ENCODE assay signal across 8 cellular contexts in the genomic region with DNA sequence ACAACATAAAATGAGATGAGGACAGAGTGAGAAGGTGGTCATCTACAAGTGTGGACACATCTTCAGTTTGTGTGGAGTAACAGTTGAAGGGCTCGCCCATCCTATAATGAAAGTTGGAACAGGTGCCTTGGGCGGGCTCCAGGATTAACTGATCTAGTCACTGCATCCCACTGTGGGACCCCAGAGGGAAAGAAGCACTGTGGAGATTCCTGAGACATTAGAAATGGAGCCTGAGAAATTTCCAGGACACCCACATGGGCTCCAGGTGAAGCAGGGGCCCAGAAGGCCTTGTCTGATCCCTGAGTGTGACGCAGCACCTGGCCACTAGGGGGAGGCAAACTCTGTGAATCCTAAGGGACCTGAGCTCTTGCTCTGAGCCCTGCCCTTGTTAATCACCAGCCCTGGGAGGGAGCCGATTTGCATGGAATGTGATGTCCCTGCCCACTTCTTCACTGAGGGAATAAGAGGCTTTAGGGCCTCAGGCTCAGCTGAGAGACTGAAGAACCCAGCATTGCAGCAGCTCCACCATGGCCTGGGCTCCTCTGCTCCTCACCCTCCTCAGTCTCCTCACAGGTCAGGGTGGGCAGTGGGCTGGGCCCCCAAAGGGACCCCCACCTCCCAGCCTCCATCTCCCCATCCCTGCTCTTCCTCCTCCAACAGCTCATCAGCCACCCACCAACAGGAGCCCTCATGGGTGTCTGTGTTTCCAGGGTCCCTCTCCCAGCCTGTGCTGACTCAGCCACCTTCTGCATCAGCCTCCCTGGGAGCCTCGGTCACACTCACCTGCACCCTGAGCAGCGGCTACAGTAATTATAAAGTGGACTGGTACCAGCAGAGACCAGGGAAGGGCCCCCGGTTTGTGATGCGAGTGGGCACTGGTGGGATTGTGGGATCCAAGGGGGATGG.
DNase-seq lines count a peak whose midpoint lies in the region; ATAC-seq, FAIRE-seq and TF ChIP-seq lines count a peak whose summit lies in the region.

No MANE protein-coding gene starts in this region.

- H3K27ac ChIP-seq in H1 (ENCODE audit: low read depth, low read length) (no peak overlapping the region), tibial nerve (no peak overlapping the region)

- TF ChIP-seq EP300 in H1 (IDR thresholded peaks at IDR 0.05; ENCODE audit: borderline replicate concordance in 1 of 2, low read depth in 2 of 2, low read length in 2 of 2) (no peak), tibial nerve (IDR thresholded peaks at IDR 0.05) (no peak)

- FAIRE-seq in H1 (lab: Jason Lieb, UNC): peak; percentile 91

- no peak overlapping the region for H2BK20ac ChIP-seq in H1 (ENCODE audit: low read length)

- peaks cover 21% of the 10 kb centered on the region for H3K27me3 Mint-ChIP-seq in activated CD4-positive, alpha-beta memory T cell treated with anti-CD3 and anti-CD28 coated beads, Interleukin-2, amount 10 ng/mL, durations not matched to agents 7 days and 5 days
- peaks cover 15 to 22% of the 10 kb centered on the region in 2 donors for H3K27me3 Mint-ChIP-seq in natural killer cell treated with Interleukin-12 subunit alpha and Interleukin-12 subunit beta and Interleukin-15 and Interleukin-18, amount 100 ng/mL, for 72 hours

- no peaks in the 10 kb centered on the region for H3K36me3 Mint-ChIP-seq in activated CD4-positive, alpha-beta memory T cell treated with anti-CD3 and anti-CD28 coated beads, Interleukin-2, amount 10 ng/mL, durations not matched to agents 7 days and 5 days (ENCODE audit: low read depth)
- no peaks in the 10 kb centered on the region for H3K36me3 Mint-ChIP-seq in natural killer cell treated with Interleukin-12 subunit alpha and Interleukin-12 subunit beta and Interleukin-15 and Interleukin-18, amount 100 ng/mL, for 72 hours

- H3K79me1 ChIP-seq in H1 (ENCODE audit: low read depth, low read length): no peaks in the 10 kb centered on the region

- H3K36me3 ChIP-seq in H1 (ENCODE audit: control insufficient read depth in 2 of 4, insufficient read depth in 4 of 4, low read length in 3 of 4): no peaks in the 10 kb centered on the region
- H3K36me3 ChIP-seq in tibial nerve: no peaks in the 10 kb centered on the region

- no peak overlapping the region for H2AK5ac ChIP-seq in H1 (ENCODE audit: low read depth, low read length)

- H3K4me3 ChIP-seq in H1 (ENCODE audit: extremely low read depth in 1 of 4, insufficient read depth in 2 of 4, low read depth in 3 of 4, low read length in 4 of 4): no peak overlapping the region
- no peak overlapping the region for H3K4me3 ChIP-seq in tibial nerve

- H3K27me3 ChIP-seq in H1 (replicated peaks in 1 of 4; ENCODE audit: control insufficient read depth in 3 of 4, extremely low read depth in 1 of 4, insufficient read depth in 3 of 4, low read length in 3 of 4): peaks cover 69 to 98% (median 90%) of the 10 kb centered on the region in 4 experiments
- H3K27me3 ChIP-seq in tibial nerve: no peaks in the 10 kb centered on the region

- TF ChIP-seq RAD21 in H1 (IDR thresholded peaks at IDR 0.05 in 1 of 2, conservative IDR thresholded peaks at IDR 0.05 in 1 of 2; ENCODE audit: low read depth in 2 of 2, low read length in 2 of 2): peak; percentile 65 to 70

- CTCF ChIA-PET in activated CD4-positive, alpha-beta memory T cell treated with anti-CD3 and anti-CD28 coated beads, Interleukin-2, amount 10 ng/mL, durations not matched to agents 7 days and 5 days (lab: Charles Lee): interaction anchor here (0.6 to 1.5 kb wide), 14 partner anchors 9 to 199 kb away, joined by 3 to 6 read pairs (median 3); no protein-coding TSS in a partner anchor
- CTCF ChIA-PET in H1 (lab: Charles Lee; ENCODE audit: partially characterized antibody): interaction anchor here (0.6 to 1.9 kb wide), 24 partner anchors 8 to 672 kb away, joined by 3 to 16 read pairs (median 4); no protein-coding TSS in a partner anchor

- no peak overlapping the region for H3K23ac ChIP-seq in H1 (ENCODE audit: insufficient read length)

- ATAC-seq in natural killer cell treated with Interleukin-12 subunit alpha and Interleukin-12 subunit beta and Interleukin-15 and Interleukin-18, amount 100 ng/mL, for 72 hours: peak; percentile 59 to 64
- no peak for ATAC-seq in GM21360 (IDR thresholded peaks at IDR 0.05; ENCODE audit: unreplicated experiment)

- 55% methylated on average over 8 of the region's 8 CpGs; no CpG with 5 or more reads in 1 of the 2 experiments for WGBS in H1 (ENCODE audit: extremely low coverage in 1 of 2, insufficient coverage in 1 of 2, insufficient read length in 1 of 2, insufficient replicate concordance in 2 of 2, low coverage in 1 of 2, low lambda C conversion rate in 2 of 2, missing lambda C conversion rate in 1 of 2), 2 experiments
- WGBS in tibial nerve, 2 donors: 61 to 66% methylated on average over 8 of the region's 8 CpGs

- H3K4me1 Mint-ChIP-seq in activated CD4-positive, alpha-beta memory T cell treated with anti-CD3 and anti-CD28 coated beads, Interleukin-2, amount 10 ng/mL, durations not matched to agents 7 days and 5 days: peaks cover 8% of the 10 kb centered on the region
- no peaks in the 10 kb centered on the region for H3K4me1 Mint-ChIP-seq in natural killer cell treated with Interleukin-12 subunit alpha and Interleukin-12 subunit beta and Interleukin-15 and Interleukin-18, amount 100 ng/mL, for 72 hours (ENCODE audit: low read depth in 2 of 2)

- peak overlapping the region; percentile 59; the same call in 1 of the 2 replicates for H4K8ac ChIP-seq in H1 (ENCODE audit: extremely low read depth, insufficient read depth, low read length)

- no peak overlapping the region for H2AFZ ChIP-seq in H1 (ENCODE audit: low read length)

- H3K9me3 Mint-ChIP-seq in activated CD4-positive, alpha-beta memory T cell treated with anti-CD3 and anti-CD28 coated beads, Interleukin-2, amount 10 ng/mL, durations not matched to agents 7 days and 5 days: no peaks in the 10 kb centered on the region
- H3K9me3 Mint-ChIP-seq in natural killer cell treated with Interleukin-12 subunit alpha and Interleukin-12 subunit beta and Interleukin-15 and Interleukin-18, amount 100 ng/mL, for 72 hours: no peaks in the 10 kb centered on the region

- no peaks in the 10 kb centered on the region for H3K23me2 ChIP-seq in H1 (ENCODE audit: low read depth, low read length)

- no peak overlapping the region for H3K4me2 ChIP-seq in H1 (ENCODE audit: insufficient read depth in 1 of 2, low read depth in 2 of 2, low read length in 2 of 2)

- POLR2A ChIA-PET in activated CD4-positive, alpha-beta memory T cell treated with anti-CD3 and anti-CD28 coated beads, Interleukin-2, amount 10 ng/mL, durations not matched to agents 7 days and 5 days (lab: Charles Lee): interaction anchor here (1.0 kb wide), 1 partner anchor 9 kb away, joined by 3 read pairs; no protein-coding TSS in a partner anchor
- POLR2A ChIA-PET in H1 (lab: Charles Lee; ENCODE audit: partially characterized antibody): interaction anchor here (0.6 kb wide), 1 partner anchor 87 kb away, joined by 3 read pairs; no protein-coding TSS in a partner anchor

- no peaks in the 10 kb centered on the region for H3K9me3 ChIP-seq in H1 (ENCODE audit: insufficient read depth in 2 of 2, low read depth in 1 of 2, low read length in 1 of 2)
- H3K9me3 ChIP-seq in tibial nerve: peaks cover 0 to under 1% (median 0%) of the 10 kb centered on the region in 4 donors

- 0 out of 2 replicates have a peak overlapping the region, but pooled peaks have one; percentile 39 for H2BK12ac ChIP-seq in H1 (ENCODE audit: low read depth, low read length)

- peaks cover 3 to 5% of the 10 kb centered on the region in 2 experiments for H4K20me1 ChIP-seq in H1 (replicated peaks in 1 of 2; ENCODE audit: control insufficient read depth in 1 of 2, insufficient read depth in 2 of 2, low read length in 2 of 2)

- H4K5ac ChIP-seq in H1 (ENCODE audit: insufficient read length, low read depth, low read length): no peak overlapping the region

- H2BK120ac ChIP-seq in H1 (replicated peaks; ENCODE audit: low read depth, low read length): no peak overlapping the region

- H3K18ac ChIP-seq in H1 (ENCODE audit: extremely low read depth, low read length): no peak overlapping the region

- DNase-seq in NCI-H2081 (lab: John Stamatoyannopoulos, UW): peak; percentile 42 to 46
- DNase-seq in NCI-H2081 treated with DMSO at 0.1 percent for 48 hours (lab: John Stamatoyannopoulos, UW): no peak
- DNase-seq in NCI-H2227 (lab: John Stamatoyannopoulos, UW; ENCODE audit: unreplicated experiment): peak; percentile 51
- peak; percentile 63 for DNase-seq in activated CD4-positive, alpha-beta memory T cell treated with anti-CD3 and anti-CD28 coated beads, Interleukin-2, amount 10 ng/mL, durations not matched to agents 7 days and 5 days
- peak; percentile 82 to 96 for DNase-seq in H1 (ENCODE audit: low read depth in 1 of 2, low spot score in 2 of 2)
- peak; percentile 72 for DNase-seq in natural killer cell treated with Interleukin-12 subunit alpha and Interleukin-12 subunit beta and Interleukin-15 and Interleukin-18, amount 100 ng/mL, for 72 hours (ENCODE audit: low spot score)
- DNase-seq in tibial nerve (ENCODE audit: low spot score in 2 of 2): peak in 1 of 2 donors; percentile 18

- H3K9ac ChIP-seq in H1 (replicated peaks in 1 of 4; ENCODE audit: extremely low read depth in 1 of 4, low read depth in 3 of 4, low read length in 3 of 4): no peak overlapping the region

- no peak overlapping the region for H4K91ac ChIP-seq in H1 (replicated peaks; ENCODE audit: insufficient read length, low read length)

- TF ChIP-seq CTCF in H1 (IDR thresholded peaks at IDR 0.05; ENCODE audit: control extremely low read depth in 1 of 3, insufficient read depth in 1 of 3, low read depth in 1 of 3, low read length in 3 of 3) (peak; percentile 85 to 97 (median 88)), tibial nerve (IDR thresholded peaks at IDR 0.05) (peak; percentile 36 to 68 (median 56))

- H2BK5ac ChIP-seq in H1 (ENCODE audit: low read depth, low read length): no peak overlapping the region

- H3K27ac Mint-ChIP-seq in activated CD4-positive, alpha-beta memory T cell treated with anti-CD3 and anti-CD28 coated beads, Interleukin-2, amount 10 ng/mL, durations not matched to agents 7 days and 5 days: no peak overlapping the region
- H3K27ac Mint-ChIP-seq in natural killer cell treated with Interleukin-12 subunit alpha and Interleukin-12 subunit beta and Interleukin-15 and Interleukin-18, amount 100 ng/mL, for 72 hours: no peak overlapping the region

- no peak overlapping the region for H3K14ac ChIP-seq in H1 (ENCODE audit: insufficient read length)

- H3K4ac ChIP-seq in H1 (replicated peaks; ENCODE audit: insufficient read length, low read depth, low read length): no peak overlapping the region

- H3K56ac ChIP-seq in H1 (replicated peaks; ENCODE audit: insufficient read length, low read depth, low read length): no peak overlapping the region

- no peaks in the 10 kb centered on the region for H3K79me2 ChIP-seq in H1 (ENCODE audit: control insufficient read depth in 1 of 2, insufficient read depth in 2 of 2, low read length in 2 of 2)

- no peak overlapping the region for H2BK15ac ChIP-seq in H1 (ENCODE audit: low read length)

- H3K4me3 Mint-ChIP-seq in activated CD4-positive, alpha-beta memory T cell treated with anti-CD3 and anti-CD28 coated beads, Interleukin-2, amount 10 ng/mL, durations not matched to agents 7 days and 5 days: no peak overlapping the region
- no peak overlapping the region for H3K4me3 Mint-ChIP-seq in natural killer cell treated with Interleukin-12 subunit alpha and Interleukin-12 subunit beta and Interleukin-15 and Interleukin-18, amount 100 ng/mL, for 72 hours

- TF ChIP-seq POLR2A in H1 (IDR thresholded peaks at IDR 0.05; ENCODE audit: control extremely low read depth in 1 of 2, low read depth in 2 of 2, low read length in 2 of 2): no peak
- no peak for TF ChIP-seq POLR2A in tibial nerve (IDR thresholded peaks at IDR 0.05)

- peaks cover 0 to 4% (median 1%) of the 10 kb centered on the region in 4 experiments; a peak in 2 of 7 replicates for H3K4me1 ChIP-seq in H1 (replicated peaks in 1 of 4; ENCODE audit: control insufficient read depth in 3 of 4, insufficient read depth in 4 of 4, low read length in 3 of 4)
- H3K4me1 ChIP-seq in tibial nerve: no peaks in the 10 kb centered on the region
